Comparison of ENCODE assay signal across 9 cellular contexts in the genomic region with DNA sequence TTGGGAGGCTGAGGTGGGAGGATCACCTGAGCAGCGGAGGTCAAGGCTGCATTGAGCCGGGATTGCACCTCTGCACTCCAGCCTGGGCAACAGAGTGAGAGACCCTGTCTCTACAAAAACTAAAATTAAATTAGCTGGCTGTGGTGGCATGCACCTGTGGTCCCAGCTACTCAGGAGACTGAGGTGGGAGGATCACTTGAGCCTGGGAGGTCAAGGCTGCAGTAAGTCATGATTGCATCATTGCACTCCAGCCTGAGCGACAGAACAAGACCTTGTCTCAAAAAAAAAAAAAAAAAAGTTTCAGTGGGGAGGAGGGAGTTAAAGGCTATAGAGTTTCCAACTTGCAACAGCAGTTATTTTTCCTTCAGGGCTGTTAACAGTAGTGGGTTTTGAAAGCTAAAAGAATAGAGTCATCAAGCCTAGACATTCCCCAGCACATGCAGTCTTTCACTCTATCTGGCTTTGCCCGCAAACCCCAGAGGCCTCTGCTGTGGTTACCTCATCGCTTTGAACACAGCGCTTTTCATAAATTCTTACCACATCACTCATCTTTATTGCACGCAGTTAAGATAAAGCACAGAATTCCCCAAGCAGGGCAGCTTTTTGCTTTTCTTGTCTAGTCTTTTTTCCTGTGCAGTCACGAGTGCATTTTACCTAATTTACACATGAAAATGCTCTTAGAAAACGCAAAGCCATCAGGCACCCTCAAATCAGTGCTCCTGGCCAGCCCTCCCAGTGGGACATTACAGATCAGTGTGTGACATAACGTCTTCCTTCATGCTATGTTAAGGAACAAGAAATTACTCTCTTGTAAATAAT. TPM values are rescaled to one million over a fixed set of nuclear protein-coding genes. Genes with fewer than 3 reads are reported as not detected.
A peak's percentile ranks its signal among the peaks of the same experiment; 100 is the strongest.
DNase-seq lines count a peak whose midpoint lies in the region; ATAC-seq and TF ChIP-seq lines count a peak whose summit lies in the region.
"Had no signal": no experiment of that assay in that cellular context is flagged by ENCODE, and none has a peak within 500 bp of the region (broad histone marks: within the 10 kb centered on the region; RNA-seq: fewer than 3 reads in every experiment).

No MANE protein-coding gene starts in this region.

- H3K4me1 ChIP-seq in smooth muscle cell (ENCODE audit: low read depth), result peaks cover 11% of the 10 kb centered on the region

- H3K36me3 ChIP-seq in smooth muscle cell (ENCODE audit: low read depth), result no peaks in the 10 kb centered on the region

- H3F3A ChIP-seq in smooth muscle cell (ENCODE audit: low read depth), result peaks cover 24% of the 10 kb centered on the region

- peak; percentile 84 for DNase-seq in GM04503 (ENCODE audit: low read depth)
- DNase-seq in NK-92 (lab: John Stamatoyannopoulos, UW; ENCODE audit: unreplicated experiment), result peak; percentile 45
- peak; percentile 72 for DNase-seq in activated T-cell treated with anti-CD3 and anti-CD28 coated beads for 48 hours (ENCODE audit: low read depth)
- DNase-seq in foreskin melanocyte, result peak; percentile 98
- peak; percentile 18 for DNase-seq in smooth muscle cell (lab: John Stamatoyannopoulos, UW; ENCODE audit: unreplicated experiment)
- no peak for DNase-seq in NCI-H774 (lab: John Stamatoyannopoulos, UW)
- DNase-seq in dermis blood vessel endothelial cell, result no peak

- peak overlapping the region; percentile 90 for H3K9ac ChIP-seq in smooth muscle cell (ENCODE audit: low read depth)

- no peak overlapping the region for H2AFZ ChIP-seq in smooth muscle cell (ENCODE audit: low read depth)

- H4K20me1 ChIP-seq in smooth muscle cell (ENCODE audit: low read depth), result no peaks in the 10 kb centered on the region

- 19% methylated on average over 10 of the region's 10 CpGs for WGBS in smooth muscle cell (ENCODE audit: low lambda C conversion rate)

- no peaks in the 10 kb centered on the region for H3K27me3 ChIP-seq in smooth muscle cell (ENCODE audit: low read depth)

- H3K79me2 ChIP-seq in smooth muscle cell (ENCODE audit: low read depth), result no peaks in the 10 kb centered on the region

- peak overlapping the region; percentile 98 for H3K27ac ChIP-seq in smooth muscle cell (ENCODE audit: low read depth)
- H3K27ac ChIP-seq: VCaP had no signal

- H3K4me2 ChIP-seq in smooth muscle cell, result peak overlapping the region; percentile 83

- no peak for TF ChIP-seq CTCF in smooth muscle cell (IDR thresholded peaks at IDR 0.05; ENCODE audit: borderline replicate concordance, insufficient read depth, poor library complexity, severe bottlenecking)

- peak; percentile 69 for ATAC-seq in HG02571 (IDR thresholded peaks at IDR 0.05; ENCODE audit: unreplicated experiment)

- no peaks in the 10 kb centered on the region for H3K9me3 ChIP-seq in smooth muscle cell (replicated peaks; ENCODE audit: low read depth)

- no peak overlapping the region for H3K4me3 ChIP-seq in smooth muscle cell

RNA-seq across cellular contexts. Expression of a gene that starts 8.7 kb away (rescaled TPM):
- total RNA-seq in smooth muscle cell, result 8.7 and 16.9 TPM in 2 replicates
- polyA plus RNA-seq in smooth muscle cell, result 27.7 and 36.6 TPM in 2 replicates
- total RNA-seq in dermis blood vessel endothelial cell, result 10.1 and 11.9 TPM in 2 replicates

RNA-seq across cellular contexts. Expression of a gene that starts 35.9 kb away (rescaled TPM):
- total RNA-seq in smooth muscle cell, result 6.6 and 8.6 TPM in 2 replicates
- 4.3 and 4.9 TPM in 2 replicates for polyA plus RNA-seq in smooth muscle cell
- total RNA-seq in dermis blood vessel endothelial cell, result 11.8 and 14.8 TPM in 2 replicates

Comparison
In these comparisons a context has a peak if more than half of its experiments do, and no peak if none do; other contexts are left out.
1. DNase-seq: peak in GM04503 (single experiment), NK-92 (single experiment), activated T-cell treated with anti-CD3 and anti-CD28 coated beads for 48 hours (single experiment), foreskin melanocyte (single experiment) and smooth muscle cell (single experiment); none in NCI-H774 (single experiment) and dermis blood vessel endothelial cell (single experiment).